ENCODE assay signal across 31 cellular contexts in the genomic region with DNA sequence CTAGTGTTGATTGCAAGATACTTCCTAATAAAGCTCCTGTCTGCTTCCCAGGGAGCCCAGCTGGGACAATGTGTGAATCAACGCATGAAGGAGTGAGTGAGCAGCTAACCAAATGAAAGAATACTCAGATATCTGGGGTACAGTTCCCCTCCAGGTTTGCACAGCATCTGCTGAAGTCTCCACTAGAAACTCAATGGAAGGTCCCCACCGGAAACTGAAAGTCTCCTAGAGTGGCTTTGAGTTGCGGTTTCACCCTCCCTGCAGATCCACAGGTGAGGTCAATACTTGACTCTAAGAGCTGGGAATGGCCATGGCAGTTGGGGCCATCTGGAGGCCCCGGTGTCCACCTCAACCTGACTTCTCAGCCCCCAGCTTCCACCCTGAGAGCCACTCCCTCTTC.
"Had no signal": no experiment of that assay in that cellular context is flagged by ENCODE, and none has a peak within 500 bp of the region (broad histone marks: within the 10 kb centered on the region; RNA-seq: fewer than 3 reads in every experiment).

No MANE protein-coding gene starts in this region.

- DNase-seq: activated B cell treated with CpG ODN at 0.5 μM for 24 hours; activated CD4-positive, alpha-beta T cell treated with anti-CD3 and anti-CD28 coated beads for 48 hours; activated CD4-positive, alpha-beta T cell treated with anti-CD3 and anti-CD28 coated beads, Interleukin-2, amount 50 U/mL, for 1 hour; activated CD4-positive, alpha-beta T cell treated with anti-CD3 and anti-CD28 coated beads, Interleukin-2, amount 50 U/mL, for 48 hours; activated CD8-positive, alpha-beta memory T cell treated with anti-CD3 and anti-CD28 coated beads for 24 hours; activated CD8-positive, alpha-beta T cell treated with anti-CD3 and anti-CD28 coated beads for 36 hours; activated effector memory CD4-positive, alpha-beta T cell treated with Interleukin-2 at 50 U/mL for 16 hours; activated gamma-delta T cell treated with Interleukin-2 at 50 U/mL for 16 hours; activated naive CD4-positive, alpha-beta T cell treated with anti-CD3 and anti-CD28 coated beads, Interleukin-2, amount 50 U/mL, for 16 hours; activated naive CD4-positive, alpha-beta T cell treated with Interleukin-2 at 50 U/mL for 16 hours; activated T-cell treated with anti-CD3 and anti-CD28 coated beads, Interleukin-2, amount 50 U/mL, for 4 hours; amniotic stem cell; aorta; central memory CD4-positive, alpha-beta T cell; cerebellar nuclear complex; colonic mucosa; dorsolateral prefrontal cortex; effector memory CD4-positive, alpha-beta T cell; endodermal cell; foreskin fibroblast; head of caudate nucleus; T-helper 9 cell; WERI-Rb-1 had no signal

- H3K9me3 Mint-ChIP-seq: activated CD8-positive, alpha-beta T cell treated with anti-CD3 and anti-CD28 coated beads for 36 hours; activated T-cell treated with anti-CD3 and anti-CD28 coated beads, Interleukin-2, amount 50 U/mL, for 4 hours; endodermal cell; T-helper 1 cell treated with Interleukin-12 subunit alpha and Interleukin-12 subunit beta and Interleukin-4 antibody, amounts not matched to agents 30 μg/mL and 1 μg/mL, for 36 hours had no signal

- H3K9me3 ChIP-seq: breast epithelium, colonic mucosa had no signal

- H3K27ac Mint-ChIP-seq: activated B cell treated with CpG ODN at 0.5 μM for 24 hours; activated CD8-positive, alpha-beta T cell treated with anti-CD3 and anti-CD28 coated beads for 36 hours; activated naive CD8-positive, alpha-beta T cell; activated T-helper 17 cell treated with anti-CD3 and anti-CD28 coated beads, Interleukin-2, amount 50 U/mL, for 72 hours; brain; endodermal cell; T-helper 1 cell treated with Interleukin-12 subunit alpha and Interleukin-12 subunit beta and Interleukin-4 antibody, amounts not matched to agents 30 μg/mL and 1 μg/mL, for 36 hours had no signal

- H3K4me3 ChIP-seq: breast epithelium, cardiac muscle cell, colonic mucosa, dorsolateral prefrontal cortex had no signal

- H3K4me1 Mint-ChIP-seq: activated B cell treated with CpG ODN at 0.5 μM for 24 hours; activated T-helper 17 cell treated with anti-CD3 and anti-CD28 coated beads, Interleukin-2, amount 50 U/mL, for 72 hours had no signal

- H3K36me3 Mint-ChIP-seq: activated naive CD8-positive, alpha-beta T cell; brain had no signal

- H3K36me3 ChIP-seq: breast epithelium, cardiac muscle cell, colonic mucosa, WERI-Rb-1 had no signal

- H3K4me3 Mint-ChIP-seq: activated B cell treated with CpG ODN at 0.5 μM for 24 hours; activated CD8-positive, alpha-beta T cell treated with anti-CD3 and anti-CD28 coated beads for 36 hours; activated naive CD8-positive, alpha-beta T cell; activated T-cell treated with anti-CD3 and anti-CD28 coated beads, Interleukin-2, amount 50 U/mL, for 4 hours; activated T-helper 17 cell treated with anti-CD3 and anti-CD28 coated beads, Interleukin-2, amount 50 U/mL, for 72 hours; brain; endodermal cell; T-helper 1 cell treated with Interleukin-12 subunit alpha and Interleukin-12 subunit beta and Interleukin-4 antibody, amounts not matched to agents 30 μg/mL and 1 μg/mL, for 36 hours had no signal

- ATAC-seq: activated CD4-positive, CD25-positive, alpha-beta regulatory T cell treated with anti-CD3 and anti-CD28 coated beads, Interleukin-2, amount 50 U/mL, for 24 hours; activated CD8-positive, alpha-beta T cell treated with anti-CD3 and anti-CD28 coated beads for 36 hours; activated T-cell treated with anti-CD3 and anti-CD28 coated beads, Interleukin-2, amount 50 U/mL, for 4 hours; activated T-helper 17 cell treated with anti-CD3 and anti-CD28 coated beads, Interleukin-2, amount 50 U/mL, for 72 hours; esophagus mucosa had no signal

- H3K27me3 ChIP-seq: breast epithelium, cardiac muscle cell, colonic mucosa, dorsolateral prefrontal cortex had no signal

- H3K4me1 ChIP-seq: breast epithelium, colonic mucosa had no signal

- H3K27ac ChIP-seq: breast epithelium, cardiac muscle cell, colonic mucosa, dorsolateral prefrontal cortex, WERI-Rb-1 had no signal
